29 cellular contexts compared by ENCODE assay signal in the genomic region with DNA sequence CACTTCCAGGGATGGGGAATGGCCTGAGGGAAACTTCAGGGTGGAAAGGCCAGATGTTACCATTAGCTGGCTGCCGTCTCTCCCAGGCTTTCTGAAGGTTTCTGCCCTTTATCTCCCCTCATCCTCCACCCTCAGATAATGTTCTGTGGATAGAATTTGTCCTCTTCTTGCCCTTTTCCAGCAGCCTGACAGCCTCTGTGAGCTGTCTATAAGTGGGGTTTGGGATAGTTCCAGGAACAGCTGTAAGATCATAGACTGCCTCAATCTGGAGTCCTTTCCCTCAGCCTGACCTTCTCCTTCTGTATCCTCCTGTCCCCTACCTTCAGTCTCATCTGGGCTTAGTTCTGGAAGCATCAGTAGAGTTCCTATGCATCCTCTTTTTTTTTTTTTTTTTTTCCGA. TPM values are rescaled to one million over a fixed set of nuclear protein-coding genes. Genes with fewer than 3 reads are reported as not detected.
DNase-seq lines count a peak whose midpoint lies in the region; ATAC-seq and TF ChIP-seq lines count a peak whose summit lies in the region.
"Had no signal": no experiment of that assay in that cellular context is flagged by ENCODE, and none has a peak within 500 bp of the region (broad histone marks: within the 10 kb centered on the region; RNA-seq: fewer than 3 reads in every experiment).

No MANE protein-coding gene starts in this region.

- no peaks in the 10 kb centered on the region for H3K36me3 ChIP-seq in cardiac muscle cell
- H3K36me3 ChIP-seq in left ventricle myocardium inferior: no peaks in the 10 kb centered on the region
- H3K36me3 ChIP-seq in right lobe of liver: no peaks in the 10 kb centered on the region
- H3K36me3 ChIP-seq: BLaER1 treated with 17β-estradiol and CSF1 and Interleukin-3, amounts not matched to agents 10 nM and 100 nM; HAP-1; SJSA1 had no signal

- DNase-seq in cardiac muscle cell (ENCODE audit: low read depth in 1 of 2, low spot score in 1 of 2) (peak in 1 of 2 donors; percentile 60), left ventricle myocardium inferior (no peak), amniotic epithelial cell (ENCODE audit: low read depth) (peak; percentile 53), right lobe of liver (no peak), activated gamma-delta T cell treated with Interleukin-2 at 50 U/mL for 16 hours (no peak), NCI-H2081 (lab: John Stamatoyannopoulos, UW) (no peak), NCI-H82 (lab: John Stamatoyannopoulos, UW) (no peak)
- no peak for DNase-seq in central memory CD4-positive, alpha-beta T cell
- DNase-seq: CD4-positive, alpha-beta memory T cell; COR-L47; DMS53; GM23248; HFFc6; Karpas-422; NCI-H1092 treated with DMSO at 0.1 percent for 48 hours; NCI-H1436; NCI-H187; NCI-H2171 treated with DMSO at 0.1 percent for 48 hours; NCI-H446; NCI-H524 treated with DMSO at 0.1 percent for 48 hours; NCI-H774; NK-92 treated with Interleukin-12 subunit alpha and Interleukin-12 subunit beta, amount 100 ng/mL, for 24 hours; PC-9; Right ventricle myocardium superior; RPMI8226 had no signal

- TF ChIP-seq POLR2A in right lobe of liver (IDR thresholded peaks at IDR 0.05): no peak

- no peak for TF ChIP-seq CTCF in cardiac muscle cell (IDR thresholded peaks at IDR 0.05; ENCODE audit: low read depth, low read length)
- TF ChIP-seq CTCF in left ventricle myocardium inferior (IDR thresholded peaks at IDR 0.05; ENCODE audit: borderline replicate concordance): no peak
- TF ChIP-seq CTCF in right lobe of liver (IDR thresholded peaks at IDR 0.05): no peak

- H3K4me3 ChIP-seq in cardiac muscle cell: no peak overlapping the region
- H3K4me3 ChIP-seq in left ventricle myocardium inferior: no peak overlapping the region
- no peak overlapping the region for H3K4me3 ChIP-seq in right lobe of liver
- H3K4me3 ChIP-seq: BLaER1 treated with 17β-estradiol and CSF1 and Interleukin-3, amounts not matched to agents 10 nM and 100 nM; GM23248; HAP-1; PC-9; SJSA1 had no signal

- peak overlapping the region; percentile 60 for H3K27ac ChIP-seq in cardiac muscle cell
- no peak overlapping the region for H3K27ac ChIP-seq in left ventricle myocardium inferior (replicated peaks)
- peak overlapping the region in 2 of 3 donors; percentile 87 to 92 for H3K27ac ChIP-seq in right lobe of liver
- H3K27ac ChIP-seq: BLaER1 treated with 17β-estradiol and CSF1 and Interleukin-3, amounts not matched to agents 10 nM and 100 nM; GM23248; HL-60; PC-9; SJSA1 had no signal

- no peaks in the 10 kb centered on the region for H3K9me3 ChIP-seq in cardiac muscle cell (ENCODE audit: low read depth)
- no peaks in the 10 kb centered on the region for H3K9me3 ChIP-seq in left ventricle myocardium inferior (replicated peaks)
- H3K9me3 ChIP-seq in right lobe of liver: no peaks in the 10 kb centered on the region
- H3K9me3 ChIP-seq: BLaER1 treated with 17β-estradiol and CSF1 and Interleukin-3, amounts not matched to agents 10 nM and 100 nM; HAP-1; SJSA1 had no signal

- WGBS in right lobe of liver (ENCODE audit: insufficient coverage, low coverage, low lambda C conversion rate, missing lambda C conversion rate): 70% methylated on average over 2 of the region's 2 CpGs

- ATAC-seq in right lobe of liver: no peak

- intact Hi-C loops in left ventricle myocardium inferior (cut with micrococcal nuclease): no loop called here
- intact Hi-C loops in right lobe of liver (cut with DNase I): no loop called here

- H3K4me1 ChIP-seq in cardiac muscle cell (ENCODE audit: low read depth) (no peaks in the 10 kb centered on the region), left ventricle myocardium inferior (peaks cover 14% of the 10 kb centered on the region), right lobe of liver (peaks cover 0 to 16% (median 3%) of the 10 kb centered on the region in 4 donors)

- H3K27me3 ChIP-seq in cardiac muscle cell: peaks cover 4% of the 10 kb centered on the region
- peaks cover 4% of the 10 kb centered on the region for H3K27me3 ChIP-seq in left ventricle myocardium inferior (ENCODE audit: low read depth)
- H3K27me3 ChIP-seq in right lobe of liver: no peaks in the 10 kb centered on the region

RNA-seq across cellular contexts. Expression of a gene that starts 2.8 kb away (rescaled TPM):
- 2.1 and 2.9 TPM in 2 replicates for total RNA-seq in cardiac muscle cell
- 3.5 and 7.2 TPM in 2 replicates for polyA plus RNA-seq in cardiac muscle cell
- 0.47 TPM for total RNA-seq in left ventricle myocardium inferior
- total RNA-seq in right lobe of liver: 10 to 100 TPM in 5 of 6 experiments, 1 to 10 TPM in 1; 6.4 to 72.8 (median 17.2) TPM
- total RNA-seq: SJSA1 had no signal
- polyA plus RNA-seq: GM23248 had no signal

RNA-seq across cellular contexts. Expression of a gene that starts 16.5 kb away (rescaled TPM):
- total RNA-seq in cardiac muscle cell (66.3 and 89.5 TPM in 2 replicates), left ventricle myocardium inferior (36.6 TPM), right lobe of liver (10 to 100 TPM; 24.4 to 39.6 (median 31.8) TPM)
- polyA plus RNA-seq in cardiac muscle cell: 35.3 and 49.0 TPM in 2 replicates

RNA-seq across cellular contexts. Expression of a gene that starts 50.1 kb away (rescaled TPM):
- total RNA-seq in cardiac muscle cell (19.2 and 21.9 TPM in 2 replicates), left ventricle myocardium inferior (4.8 TPM), right lobe of liver (1 to 10 TPM in 4 of 6 experiments, under 1 TPM in 2; 0.62 to 2.1 (median 1.2) TPM)
- polyA plus RNA-seq in cardiac muscle cell: 20.0 and 23.6 TPM in 2 replicates

RNA-seq across cellular contexts. Expression of a gene that starts 56.8 kb away (rescaled TPM):
- total RNA-seq in cardiac muscle cell (8.9 and 9.4 TPM in 2 replicates), left ventricle myocardium inferior (4.3 TPM), right lobe of liver (10 to 100 TPM; 34.9 to 59.5 (median 52.5) TPM)
- 3.4 and 11.9 TPM in 2 replicates for polyA plus RNA-seq in cardiac muscle cell
